Comparison of ENCODE assay signal across 12 cellular contexts in genomic region chr3:5126586-5126985, GRCh38. TPM values are rescaled to one million over a fixed set of nuclear protein-coding genes. Genes with fewer than 3 reads are reported as not detected.
A peak's percentile ranks its signal among the peaks of the same experiment; 100 is the strongest.
DNase-seq lines count a peak whose midpoint lies in the region; ATAC-seq and TF ChIP-seq lines count a peak whose summit lies in the region.
"Had no signal": no experiment of that assay in that cellular context is flagged by ENCODE, and none has a peak within 500 bp of the region (broad histone marks: within the 10 kb centered on the region; RNA-seq: fewer than 3 reads in every experiment).

No MANE protein-coding gene starts in this region.

- peak overlapping the region; percentile 57 for H3K27ac Mint-ChIP-seq in MCF 10A (ENCODE audit: low read depth, unreplicated experiment)
- H3K27ac Mint-ChIP-seq in T-helper 2 cell treated with Interferon-gamma antibody and Interleukin-4, amounts not matched to agents 5 μg/mL and 100 μg/mL, for 36 hours: no peak overlapping the region

- H3K4me3 ChIP-seq in breast epithelium: no peak overlapping the region
- H3K4me3 ChIP-seq in upper lobe of right lung: peak overlapping the region; percentile 2
- H3K4me3 ChIP-seq in suprapubic skin: no peak overlapping the region

- H3K9me3 ChIP-seq in breast epithelium (no peaks in the 10 kb centered on the region), upper lobe of right lung (no peaks in the 10 kb centered on the region), suprapubic skin (no peaks in the 10 kb centered on the region)

- TF ChIP-seq CTCF in MCF 10A (IDR thresholded peaks at IDR 0.05; ENCODE audit: unreplicated experiment) (no peak), breast epithelium (IDR thresholded peaks at IDR 0.05) (no peak), upper lobe of right lung (IDR thresholded peaks at IDR 0.05) (no peak), suprapubic skin (IDR thresholded peaks at IDR 0.05) (no peak)

- intact Hi-C loops in MCF 10A (cut with micrococcal nuclease): loop anchor here (5.0 kb wide), 1 partner anchor 149 kb away; the partner anchor contains the start of gene BHLHE40
- intact Hi-C loops in breast epithelium (cut with DNase I; ENCODE audit: low total_unique reads): no loop called here
- intact Hi-C loops in upper lobe of right lung (cut with DNase I): no loop called here

- CTCF ChIA-PET in MCF 10A (lab: Yijun Ruan, JAX): interaction anchor here (1.2 to 6.9 kb wide), 5 partner anchors 10 to 415 kb away, joined by 3 to 80 read pairs (median 6); partner anchors contain the start of gene BHLHE40

- H3K36me3 Mint-ChIP-seq in MCF 10A (ENCODE audit: insufficient read depth, unreplicated experiment): peaks cover 20% of the 10 kb centered on the region
- H3K36me3 Mint-ChIP-seq in T-helper 2 cell treated with Interferon-gamma antibody and Interleukin-4, amounts not matched to agents 5 μg/mL and 100 μg/mL, for 36 hours (ENCODE audit: low read depth): peaks cover 8% of the 10 kb centered on the region

- POLR2A ChIA-PET in MCF 10A (lab: Yijun Ruan, JAX): interaction anchor here (0.8 to 7.2 kb wide), 8 partner anchors 10 to 147 kb away, joined by 3 to 190 read pairs (median 5); partner anchors contain the start of genes BHLHE40 and EDEM1

- TF ChIP-seq EP300 in suprapubic skin (IDR thresholded peaks at IDR 0.05): no peak

- H3K4me1 ChIP-seq in breast epithelium (peaks cover 0 to 6% of the 10 kb centered on the region in 2 donors), upper lobe of right lung (peaks cover 40% of the 10 kb centered on the region), suprapubic skin (peaks cover 61% of the 10 kb centered on the region)

- TF ChIP-seq POLR2A in breast epithelium (IDR thresholded peaks at IDR 0.05): no peak
- TF ChIP-seq POLR2A in suprapubic skin (IDR thresholded peaks at IDR 0.05): no peak

- no peaks in the 10 kb centered on the region for H3K27me3 ChIP-seq in breast epithelium
- H3K27me3 ChIP-seq in upper lobe of right lung: no peaks in the 10 kb centered on the region
- H3K27me3 ChIP-seq in suprapubic skin: no peaks in the 10 kb centered on the region

- ATAC-seq in upper lobe of right lung: no peak
- ATAC-seq in GM21786 (IDR thresholded peaks at IDR 0.05; ENCODE audit: unreplicated experiment): no peak

- DNase-seq in MCF 10A (ENCODE audit: unreplicated experiment) (peak; percentile 42), breast epithelium (ENCODE audit: low spot score in 2 of 2) (no peak), SIG-M5 (lab: John Stamatoyannopoulos, UW) (peak; percentile 33), fibroblast of gingiva (ENCODE audit: low read depth) (peak; percentile 76), upper lobe of right lung (no peak), suprapubic skin (ENCODE audit: low spot score in 2 of 2) (no peak)
- DNase-seq in T-helper 2 cell treated with Interferon-gamma antibody and Interleukin-4, amounts not matched to agents 5 μg/mL and 100 μg/mL, for 36 hours (ENCODE audit: low spot score): no peak
- DNase-seq: GDM1, NCI-H1105 treated with DMSO at 0.1 percent for 48 hours, NCI-H774, T-helper 2 cell had no signal

- H3K9me3 Mint-ChIP-seq in MCF 10A (ENCODE audit: unreplicated experiment): no peaks in the 10 kb centered on the region
- no peaks in the 10 kb centered on the region for H3K9me3 Mint-ChIP-seq in T-helper 2 cell treated with Interferon-gamma antibody and Interleukin-4, amounts not matched to agents 5 μg/mL and 100 μg/mL, for 36 hours

- no TSS peak for BruUV-seq in MCF 10A (replicated peaks; lab: Mats Ljungman, UMichigan)

- H3K4me3 Mint-ChIP-seq in MCF 10A (ENCODE audit: unreplicated experiment): no peak overlapping the region
- H3K4me3 Mint-ChIP-seq in T-helper 2 cell treated with Interferon-gamma antibody and Interleukin-4, amounts not matched to agents 5 μg/mL and 100 μg/mL, for 36 hours: no peak overlapping the region

- peaks cover 11% of the 10 kb centered on the region for H3K4me1 Mint-ChIP-seq in MCF 10A (ENCODE audit: insufficient read depth, unreplicated experiment)
- H3K4me1 Mint-ChIP-seq in T-helper 2 cell treated with Interferon-gamma antibody and Interleukin-4, amounts not matched to agents 5 μg/mL and 100 μg/mL, for 36 hours (ENCODE audit: low read depth): peaks cover 23% of the 10 kb centered on the region

- H3K27ac ChIP-seq in breast epithelium: peak overlapping the region in 1 of 2 donors; percentile 3
- peak overlapping the region; percentile 31 for H3K27ac ChIP-seq in upper lobe of right lung
- H3K27ac ChIP-seq in suprapubic skin: no peak overlapping the region

- no peaks in the 10 kb centered on the region for H3K27me3 Mint-ChIP-seq in MCF 10A (ENCODE audit: insufficient read depth, unreplicated experiment)
- no peaks in the 10 kb centered on the region for H3K27me3 Mint-ChIP-seq in T-helper 2 cell treated with Interferon-gamma antibody and Interleukin-4, amounts not matched to agents 5 μg/mL and 100 μg/mL, for 36 hours (ENCODE audit: low read depth)

- no peaks in the 10 kb centered on the region for H3K36me3 ChIP-seq in breast epithelium
- no peaks in the 10 kb centered on the region for H3K36me3 ChIP-seq in upper lobe of right lung
- H3K36me3 ChIP-seq in suprapubic skin: peaks cover 3% of the 10 kb centered on the region

RNA-seq across cellular contexts. Expression of gene ARL8B, which starts 4.5 kb away (rescaled TPM):
- total RNA-seq in MCF 10A (2022): 53.6 and 74.3 TPM in 2 replicates
- total RNA-seq in breast epithelium: 10 to 100 TPM; 47.2 to 68.5 (median 52.3) TPM
- total RNA-seq in upper lobe of right lung: 91.5 TPM
- total RNA-seq in suprapubic skin: 10 to 100 TPM; 60.3 to 74.4 (median 66.0) TPM

Comparison
In these comparisons a context has a peak if more than half of its experiments do, and no peak if none do; other contexts are left out.
1. DNase-seq: peak in MCF 10A (single experiment), SIG-M5 (single experiment) and fibroblast of gingiva (single experiment); none in breast epithelium (0 of 2), upper lobe of right lung (single experiment), suprapubic skin (0 of 2) and T-helper 2 cell treated with Interferon-gamma antibody and Interleukin-4, amounts not matched to agents 5 μg/mL and 100 μg/mL, for 36 hours (single experiment).